ENCODE assay signal across 21 cellular contexts in the genomic region with DNA sequence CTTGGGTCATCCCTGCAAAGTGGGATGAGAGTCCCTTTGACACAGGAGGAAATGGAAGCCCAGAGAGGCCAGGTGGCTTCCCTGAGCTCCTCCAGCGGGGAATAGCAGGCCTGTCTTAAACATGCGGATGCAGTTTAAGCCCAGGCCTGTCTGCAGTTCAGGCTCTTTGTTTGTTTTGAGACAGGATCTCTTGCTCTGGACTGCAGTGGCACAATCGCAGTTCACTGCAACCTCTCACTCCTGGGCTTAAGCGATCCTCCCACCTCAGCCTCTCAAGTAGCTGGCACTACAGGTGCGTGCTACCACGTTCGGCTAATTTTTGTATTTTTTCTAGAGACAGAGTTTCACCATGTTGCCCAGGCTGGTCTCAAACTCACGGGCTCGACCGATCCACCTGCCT. TPM values are rescaled to one million over a fixed set of nuclear protein-coding genes. Genes with fewer than 3 reads are reported as not detected.
DNase-seq lines count a peak whose midpoint lies in the region; ATAC-seq, FAIRE-seq and TF ChIP-seq lines count a peak whose summit lies in the region.
"Had no signal": no experiment of that assay in that cellular context is flagged by ENCODE, and none has a peak within 500 bp of the region (broad histone marks: within the 10 kb centered on the region; RNA-seq: fewer than 3 reads in every experiment).

No MANE protein-coding gene starts in this region.

- H3K4me2 ChIP-seq in mammary epithelial cell (ENCODE audit: insufficient read depth, low read depth, low read length): no peak overlapping the region
- H3K4me2 ChIP-seq: A549, GM23338 had no signal

- DNase-seq in DMS53 (lab: John Stamatoyannopoulos, UW) (peak; percentile 39), DMS53 treated with DMSO at 0.1 percent for 48 hours (lab: John Stamatoyannopoulos, UW; ENCODE audit: unreplicated experiment) (no peak), bronchial epithelial cell (ENCODE audit: low read depth) (no peak), left lobe of liver (ENCODE audit: low spot score) (no peak), NCI-H1092 treated with DMSO at 0.1 percent for 48 hours (lab: John Stamatoyannopoulos, UW) (no peak), omental fat pad (ENCODE audit: low spot score) (no peak), mammary epithelial cell (no peak)
- DNase-seq: AML-193; Calu3; CD4-positive, alpha-beta memory T cell; GDM1; HCEC 1CT had no signal

- H3K79me2 ChIP-seq in mammary epithelial cell (ENCODE audit: insufficient read depth, low read length): peaks cover 21% of the 10 kb centered on the region

- intact Hi-C loops in mammary epithelial cell (cut with micrococcal nuclease): no loop called here

- H3K36me3 ChIP-seq in bronchial epithelial cell (ENCODE audit: control insufficient read depth, insufficient read depth, low read length) (no peaks in the 10 kb centered on the region), neutrophil (no peaks in the 10 kb centered on the region), mammary epithelial cell (ENCODE audit: insufficient read depth, low read length) (no peaks in the 10 kb centered on the region)

- dilution Hi-C loops in mammary epithelial cell (cut with HindIII; ENCODE audit: low sequenced_read_pairs): no loop called here

- H2AFZ ChIP-seq in mammary epithelial cell (ENCODE audit: low read depth, low read length): no peak overlapping the region
- H2AFZ ChIP-seq: GM23338 had no signal

- no peak overlapping the region for H3K4me3 ChIP-seq in bronchial epithelial cell (ENCODE audit: low read depth, low read length)
- no peak overlapping the region for H3K4me3 ChIP-seq in neutrophil (ENCODE audit: low read depth in 1 of 2, low read length in 1 of 2)
- H3K4me3 ChIP-seq in mammary epithelial cell (replicated peaks in 1 of 3; ENCODE audit: insufficient read depth in 1 of 3, low read depth in 2 of 3, low read length in 3 of 3): no peak overlapping the region
- H3K4me3 ChIP-seq: A549, GM23338 had no signal

- H3K9me3 ChIP-seq in neutrophil: no peaks in the 10 kb centered on the region
- no peaks in the 10 kb centered on the region for H3K9me3 ChIP-seq in mammary epithelial cell (replicated peaks; ENCODE audit: insufficient read depth, low read length)
- H3K9me3 ChIP-seq: A549 had no signal

- H3K27ac ChIP-seq in neutrophil (peak overlapping the region; percentile 94), mammary epithelial cell (ENCODE audit: insufficient read depth, low read depth, low read length) (no peak overlapping the region)
- H3K27ac ChIP-seq: 22Rv1, C4-2B had no signal

- no TSS peak for BruUV-seq in mammary epithelial cell (replicated peaks; lab: Mats Ljungman, UMichigan)

- WGBS in mammary epithelial cell (ENCODE audit: low coverage, missing lambda C conversion rate): 67% methylated on average over 10 of the region's 10 CpGs

- H3K4me1 ChIP-seq in neutrophil (ENCODE audit: control insufficient read depth in 1 of 2, insufficient read depth in 1 of 2, low read depth in 1 of 2, low read length in 1 of 2): peaks cover 43 to 60% of the 10 kb centered on the region in 2 experiments
- peaks cover 5% of the 10 kb centered on the region for H3K4me1 ChIP-seq in mammary epithelial cell (ENCODE audit: insufficient read depth, low read length)

- peak; percentile 82 for FAIRE-seq in bronchial epithelial cell (lab: Jason Lieb, UNC)
- FAIRE-seq: A549, GM12892, GM18507, H54 had no signal

- CTCF ChIA-PET in mammary epithelial cell (lab: Charles Lee; ENCODE audit: low non-redundant PET): no interaction called here

- peak; percentile 27 for ATAC-seq in left lobe of liver
- no peak for ATAC-seq in omental fat pad (ENCODE audit: low FRiP score)
- ATAC-seq: A549, GM23338 had no signal

- H3K27me3 ChIP-seq in bronchial epithelial cell (ENCODE audit: control insufficient read depth, insufficient read depth, low read length): no peaks in the 10 kb centered on the region
- H3K27me3 ChIP-seq in neutrophil: peaks cover 29% of the 10 kb centered on the region
- H3K27me3 ChIP-seq in mammary epithelial cell (ENCODE audit: insufficient read depth, low read length): no peaks in the 10 kb centered on the region

- no peaks in the 10 kb centered on the region for H4K20me1 ChIP-seq in mammary epithelial cell (ENCODE audit: insufficient read depth, low read length)

- H3K9ac ChIP-seq in mammary epithelial cell (ENCODE audit: insufficient read depth, low read length): no peak overlapping the region

- TF ChIP-seq CTCF in bronchial epithelial cell (IDR thresholded peaks at IDR 0.05; ENCODE audit: insufficient read depth, low read length, severe bottlenecking) (no peak), neutrophil (IDR thresholded peaks at IDR 0.05) (no peak), omental fat pad (IDR thresholded peaks at IDR 0.05) (no peak), mammary epithelial cell (conservative IDR thresholded peaks at IDR 0.05 in 1 of 2, IDR thresholded peaks at IDR 0.05 in 1 of 2; ENCODE audit: extremely low read depth in 1 of 2, insufficient read depth in 1 of 2, low read depth in 1 of 2, low read length in 2 of 2) (no peak)

- in situ Hi-C loops in mammary epithelial cell (cut with MboI; ENCODE audit: low sequenced_read_pairs in 2 of 2): no loop called here

RNA-seq across cellular contexts. Expression of gene TRPV4, which starts 3.5 kb away (rescaled TPM):
- 0.51 and 0.53 TPM in 2 replicates for total RNA-seq in bronchial epithelial cell
- 6.7 TPM for total RNA-seq in left lobe of liver
- total RNA-seq in omental fat pad: 1 to 10 TPM; 1.2 to 2.4 (median 1.6) TPM
- total RNA-seq in mammary epithelial cell: 1 to 10 TPM; 3.5 to 9.5 TPM
- polyA plus RNA-seq in mammary epithelial cell: 12.1 TPM
- polyA minus RNA-seq in mammary epithelial cell: 4.7 TPM
- polyA plus RNA-seq: CD4-positive, alpha-beta memory T cell; IgD-negative memory B cell had no signal

RNA-seq across cellular contexts. Expression of gene GLTP, which starts 50.7 kb away (rescaled TPM):
- total RNA-seq in bronchial epithelial cell (210 and 667 TPM in 2 replicates), left lobe of liver (8.8 TPM), omental fat pad (10 to 100 TPM; 28.5 to 42.7 (median 36.5) TPM), mammary epithelial cell (10 to 100 TPM; 60.2 to 63.8 TPM)
- 63.0 TPM for polyA plus RNA-seq in mammary epithelial cell
- 65.7 TPM for polyA minus RNA-seq in mammary epithelial cell
